ENCODE assay signal across 11 cellular contexts in the genomic region with DNA sequence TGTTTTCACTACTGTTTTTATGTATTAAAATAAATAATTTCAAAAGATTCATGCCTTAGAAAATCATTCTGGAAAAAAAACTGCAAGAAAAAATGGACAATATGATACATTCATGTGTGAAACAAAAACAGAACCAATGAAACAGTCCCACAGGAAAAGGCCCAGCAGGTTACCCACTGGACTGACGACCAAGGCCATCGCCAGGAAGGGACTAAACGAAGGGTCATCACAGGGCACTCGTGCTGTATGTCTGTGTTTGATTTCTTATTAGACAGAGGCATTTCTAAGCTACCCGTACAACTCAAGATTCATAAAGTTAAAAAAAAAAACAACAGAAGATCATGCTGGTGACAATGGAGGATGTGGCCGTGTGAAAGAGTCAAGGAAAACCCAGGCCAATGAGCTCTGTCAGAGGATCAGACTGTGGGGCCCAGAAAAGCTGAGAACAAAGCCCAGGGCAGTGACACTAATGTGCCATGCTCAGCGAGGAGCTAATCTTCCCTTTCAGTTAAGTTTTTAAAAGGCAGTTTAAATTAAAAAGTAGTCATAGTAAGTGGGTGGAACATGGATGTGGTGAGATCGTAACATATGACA. TPM values are rescaled to one million over a fixed set of nuclear protein-coding genes. Genes with fewer than 3 reads are reported as not detected.
DNase-seq lines count a peak whose midpoint lies in the region; FAIRE-seq lines count a peak whose summit lies in the region.
"Had no signal": no experiment of that assay in that cellular context is flagged by ENCODE, and none has a peak within 500 bp of the region (broad histone marks: within the 10 kb centered on the region; RNA-seq: fewer than 3 reads in every experiment).

No MANE protein-coding gene starts in this region.

- peak overlapping the region; percentile 93 to 96 for H2BK12ac ChIP-seq in mesenchymal stem cell (ENCODE audit: low read length in 2 of 2)

- CTCF ChIA-PET in activated CD4-positive, alpha-beta T cell treated with anti-CD3 and anti-CD28 coated beads, Interleukin-2, amount 10 ng/mL, durations not matched to agents 7 days and 5 days (lab: Charles Lee) = interaction anchor here (0.7 to 5.5 kb wide), 9 partner anchors 9 to 214 kb away, joined by 3 to 53 read pairs (median 4); no protein-coding TSS in a partner anchor

- peak overlapping the region; percentile 45 for H4K8ac ChIP-seq in mesenchymal stem cell (ENCODE audit: low read length)

- no peaks in the 10 kb centered on the region for H3K9me3 Mint-ChIP-seq in activated CD4-positive, alpha-beta T cell treated with anti-CD3 and anti-CD28 coated beads, Interleukin-2, amount 10 ng/mL, durations not matched to agents 7 days and 5 days

- H3K18ac ChIP-seq in mesenchymal stem cell (ENCODE audit: low read depth in 1 of 2, low read length in 2 of 2) = peak overlapping the region; percentile 68 to 95

- H3K79me1 ChIP-seq in mesenchymal stem cell (replicated peaks; ENCODE audit: low read length, poor library complexity, severe bottlenecking) = peaks cover 29% of the 10 kb centered on the region

- peak overlapping the region; percentile 95 for H4K91ac ChIP-seq in mesenchymal stem cell (ENCODE audit: low read length)

- H3K4me2 ChIP-seq in mesenchymal stem cell (ENCODE audit: low read length, poor library complexity, severe bottlenecking) = no peak overlapping the region

- no peak for DNase-seq in activated CD4-positive, alpha-beta T cell treated with anti-CD3 and anti-CD28 coated beads, Interleukin-2, amount 10 ng/mL, durations not matched to agents 7 days and 5 days
- no peak for DNase-seq in activated CD4-positive, alpha-beta T cell treated with anti-CD3 and anti-CD28 coated beads, Interleukin-2, amount 50 U/mL, for 1 hour
- peak; percentile 31 for DNase-seq in activated naive CD8-positive, alpha-beta T cell treated with anti-CD3 and anti-CD28 coated beads, Interleukin-2, amount 50 U/mL, for 16 hours (ENCODE audit: low read depth, low spot score)
- DNase-seq in mesenchymal stem cell (no peak), substantia nigra (lab: John Stamatoyannopoulos, UW) (no peak), cerebellar nuclear complex (lab: John Stamatoyannopoulos, UW) (no peak), GM19239 (ENCODE audit: insufficient read length, low spot score) (no peak), NCI-H1105 treated with DMSO at 0.1 percent for 48 hours (lab: John Stamatoyannopoulos, UW) (no peak)
- DNase-seq: NCI-H2081 treated with DMSO at 0.1 percent for 48 hours had no signal

- peaks cover 33% of the 10 kb centered on the region for H3K4me1 ChIP-seq in mesenchymal stem cell (ENCODE audit: control insufficient read depth, insufficient read depth, low read depth, low read length)

- peak overlapping the region; percentile 29 for H3K9ac ChIP-seq in mesenchymal stem cell (ENCODE audit: low read length)

- no peaks in the 10 kb centered on the region for H3K9me3 ChIP-seq in mesenchymal stem cell (ENCODE audit: control insufficient read depth, low read length)

- no peak for FAIRE-seq in GM19239 (lab: Jason Lieb, UNC)
- FAIRE-seq: colon, islet of Langerhans had no signal

- H3K4ac ChIP-seq in mesenchymal stem cell (ENCODE audit: low read depth in 1 of 2, low read length in 2 of 2) = peak overlapping the region; percentile 61 to 85

- no peak overlapping the region for H3K4me3 ChIP-seq in mesenchymal stem cell (ENCODE audit: insufficient read depth in 1 of 2, low read depth in 1 of 2, low read length in 2 of 2)

- H3K27me3 ChIP-seq in mesenchymal stem cell (ENCODE audit: control insufficient read depth in 1 of 2, insufficient read depth in 1 of 2, low read length in 2 of 2) = no peaks in the 10 kb centered on the region

- H3K36me3 Mint-ChIP-seq in activated CD4-positive, alpha-beta T cell treated with anti-CD3 and anti-CD28 coated beads, Interleukin-2, amount 10 ng/mL, durations not matched to agents 7 days and 5 days (ENCODE audit: low read depth) = peaks cover 66% of the 10 kb centered on the region

- WGBS in mesenchymal stem cell = 72% methylated on average over 8 of the region's 8 CpGs

- H2BK120ac ChIP-seq in mesenchymal stem cell (ENCODE audit: low read depth, low read length) = peak overlapping the region; percentile 21

- H3K27ac ChIP-seq in mesenchymal stem cell (ENCODE audit: low read length, poor library complexity, severe bottlenecking) (no peak overlapping the region), substantia nigra (ENCODE audit: low read depth, low read length, poor library complexity, severe bottlenecking) (peak overlapping the region; percentile 59)

- H3K27me3 Mint-ChIP-seq in activated CD4-positive, alpha-beta T cell treated with anti-CD3 and anti-CD28 coated beads, Interleukin-2, amount 10 ng/mL, durations not matched to agents 7 days and 5 days = no peaks in the 10 kb centered on the region

- no peak overlapping the region for H3K14ac ChIP-seq in mesenchymal stem cell (ENCODE audit: low read length in 2 of 2)

- H2AK5ac ChIP-seq in mesenchymal stem cell (ENCODE audit: low read length, severe bottlenecking) = peak overlapping the region; percentile 65

- H3K27ac Mint-ChIP-seq in activated CD4-positive, alpha-beta T cell treated with anti-CD3 and anti-CD28 coated beads, Interleukin-2, amount 10 ng/mL, durations not matched to agents 7 days and 5 days = peak overlapping the region; percentile 98

- H2BK5ac ChIP-seq in mesenchymal stem cell (ENCODE audit: low read depth, low read length, poor library complexity, severe bottlenecking) = no peak overlapping the region

- no peak overlapping the region for H3K23ac ChIP-seq in mesenchymal stem cell (ENCODE audit: low read length in 2 of 2)

- H3K36me3 ChIP-seq in mesenchymal stem cell (ENCODE audit: control insufficient read depth in 1 of 2, insufficient read depth in 2 of 2, low read depth in 1 of 2, low read length in 2 of 2) = peaks cover 23 to 25% of the 10 kb centered on the region in 2 experiments

- H2AFZ ChIP-seq in mesenchymal stem cell (ENCODE audit: low read depth, low read length) = no peak overlapping the region

- peaks cover 98% of the 10 kb centered on the region for H3K4me1 Mint-ChIP-seq in activated CD4-positive, alpha-beta T cell treated with anti-CD3 and anti-CD28 coated beads, Interleukin-2, amount 10 ng/mL, durations not matched to agents 7 days and 5 days

- POLR2A ChIA-PET in activated CD4-positive, alpha-beta T cell treated with anti-CD3 and anti-CD28 coated beads, Interleukin-2, amount 10 ng/mL, durations not matched to agents 7 days and 5 days (lab: Charles Lee) = interaction anchor here (0.6 to 0.9 kb wide), 2 partner anchors 81 to 130 kb away, joined by 3 read pairs; no protein-coding TSS in a partner anchor

- peak overlapping the region; percentile 63 for H3K4me3 Mint-ChIP-seq in activated CD4-positive, alpha-beta T cell treated with anti-CD3 and anti-CD28 coated beads, Interleukin-2, amount 10 ng/mL, durations not matched to agents 7 days and 5 days

- no peak overlapping the region for H2BK15ac ChIP-seq in mesenchymal stem cell (ENCODE audit: low read depth, poor library complexity, severe bottlenecking)

RNA-seq across cellular contexts. Expression of gene NSMCE1, which starts 31.8 kb away (rescaled TPM):
- total RNA-seq in activated CD4-positive, alpha-beta T cell treated with anti-CD3 and anti-CD28 coated beads, Interleukin-2, amount 10 ng/mL, durations not matched to agents 7 days and 5 days = 100 to 1,000 TPM in 1 of 2 experiments, 10 to 100 TPM in 1; 95.8 to 106 TPM
- 52.8 TPM for polyA plus RNA-seq in mesenchymal stem cell (2013, experiment 1 of 2)
- polyA plus RNA-seq in mesenchymal stem cell (2013, experiment 2 of 2) = 54.6 TPM

RNA-seq across cellular contexts. Expression of gene KDM8, which starts 33.4 kb away (rescaled TPM):
- total RNA-seq in activated CD4-positive, alpha-beta T cell treated with anti-CD3 and anti-CD28 coated beads, Interleukin-2, amount 10 ng/mL, durations not matched to agents 7 days and 5 days = 10 to 100 TPM; 22.5 to 25.0 TPM
- 1.9 TPM for polyA plus RNA-seq in mesenchymal stem cell (2013, experiment 1 of 2)
- polyA plus RNA-seq in mesenchymal stem cell (2013, experiment 2 of 2) = 1.7 TPM
